Comparison of ENCODE assay signal across 13 cellular contexts in genomic region chr17:75723201-75723930, GRCh38. TPM values are rescaled to one million over a fixed set of nuclear protein-coding genes. Genes with fewer than 3 reads are reported as not detected.
DNase-seq lines count a peak whose midpoint lies in the region; ATAC-seq and TF ChIP-seq lines count a peak whose summit lies in the region.
"Had no signal": no experiment of that assay in that cellular context is flagged by ENCODE, and none has a peak within 500 bp of the region (broad histone marks: within the 10 kb centered on the region; RNA-seq: fewer than 3 reads in every experiment).

No MANE protein-coding gene starts in this region.

- H3K79me2 ChIP-seq in mammary epithelial cell (ENCODE audit: insufficient read depth, low read length) = peaks cover 74% of the 10 kb centered on the region

- WGBS in mammary epithelial cell (ENCODE audit: low coverage, missing lambda C conversion rate) = 11% methylated on average over 10 of the region's 16 CpGs

- H3K27ac ChIP-seq in mammary epithelial cell (ENCODE audit: insufficient read depth, low read depth, low read length) = peak overlapping the region; percentile 82
- H3K27ac ChIP-seq in temporal lobe (ENCODE audit: low read depth, low read length) = peak overlapping the region; percentile 24

- no peaks in the 10 kb centered on the region for H3K9me3 Mint-ChIP-seq in activated CD4-positive, alpha-beta T cell treated with anti-CD3 and anti-CD28 coated beads for 36 hours (ENCODE audit: low read depth)
- H3K9me3 Mint-ChIP-seq: activated T-helper 2 cell treated with anti-CD3 and anti-CD28 coated beads, Interferon-gamma antibody, Interleukin-2, Interleukin-4, amounts not matched to agents 10 μg/mL and 5 μg/mL and 100 μg/mL, durations not matched to agents 14 hours and 24 hours and 36 hours had no signal

- no peaks in the 10 kb centered on the region for H3K36me3 Mint-ChIP-seq in activated CD4-positive, alpha-beta T cell treated with anti-CD3 and anti-CD28 coated beads for 36 hours (ENCODE audit: low read depth)

- in situ Hi-C loops in mammary epithelial cell (cut with MboI; ENCODE audit: low sequenced_read_pairs in 2 of 2) = no loop called here

- peaks cover 5% of the 10 kb centered on the region for H3K4me1 Mint-ChIP-seq in activated CD4-positive, alpha-beta T cell treated with anti-CD3 and anti-CD28 coated beads for 36 hours

- TF ChIP-seq CTCF in mammary epithelial cell (conservative IDR thresholded peaks at IDR 0.05 in 1 of 2, IDR thresholded peaks at IDR 0.05 in 1 of 2; ENCODE audit: extremely low read depth in 1 of 2, insufficient read depth in 1 of 2, low read depth in 1 of 2, low read length in 2 of 2) = no peak

- CTCF ChIA-PET in mammary epithelial cell (lab: Charles Lee; ENCODE audit: low non-redundant PET) = interaction anchor here (0.7 kb wide), 1 partner anchor 44 kb away, joined by 3 read pairs; no protein-coding TSS in a partner anchor
- CTCF ChIA-PET in activated CD4-positive, alpha-beta T cell treated with anti-CD3 and anti-CD28 coated beads for 36 hours (lab: Charles Lee) = no interaction called here

- peak overlapping the region; percentile 72 to 98 (median 95) for H3K4me3 ChIP-seq in mammary epithelial cell (replicated peaks in 1 of 3; ENCODE audit: insufficient read depth in 1 of 3, low read depth in 2 of 3, low read length in 3 of 3)
- H3K4me3 ChIP-seq in MG63 = no peak overlapping the region
- H3K4me3 ChIP-seq: GM12878 had no signal

- dilution Hi-C loops in mammary epithelial cell (cut with HindIII; ENCODE audit: low sequenced_read_pairs) = loop anchor here (10.0 kb wide), 1 partner anchor 121 kb away; the partner anchor contains the start of gene UNC13D

- peaks cover 15% of the 10 kb centered on the region for H3K27me3 Mint-ChIP-seq in activated CD4-positive, alpha-beta T cell treated with anti-CD3 and anti-CD28 coated beads for 36 hours

- H3K36me3 ChIP-seq in mammary epithelial cell (ENCODE audit: insufficient read depth, low read length) = peaks cover 26% of the 10 kb centered on the region
- H3K36me3 ChIP-seq in MG63 = no peaks in the 10 kb centered on the region

- ATAC-seq in GM19397 (IDR thresholded peaks at IDR 0.05; ENCODE audit: unreplicated experiment) = no peak
- no peak for ATAC-seq in activated CD4-positive, alpha-beta T cell treated with anti-CD3 and anti-CD28 coated beads for 36 hours
- ATAC-seq: GM12878 had no signal

- no peaks in the 10 kb centered on the region for H3K27me3 ChIP-seq in mammary epithelial cell (ENCODE audit: insufficient read depth, low read length)
- H3K27me3 ChIP-seq in MG63 = peaks cover 20% of the 10 kb centered on the region

- no TSS peak for BruUV-seq in mammary epithelial cell (replicated peaks; lab: Mats Ljungman, UMichigan)

- intact Hi-C loops in mammary epithelial cell (cut with micrococcal nuclease) = loop anchor here (1.0 to 2.0 kb wide), 4 partner anchors 39 to 55 kb away; a partner anchor contains a TSS
- intact Hi-C loops in activated CD4-positive, alpha-beta T cell treated with anti-CD3 and anti-CD28 coated beads for 36 hours (cut with DNase I, micrococcal nuclease) = no loop called here

- H3K4me2 ChIP-seq in mammary epithelial cell (ENCODE audit: insufficient read depth, low read depth, low read length) = peak overlapping the region; percentile 93

- H3K9me3 ChIP-seq in mammary epithelial cell (replicated peaks; ENCODE audit: insufficient read depth, low read length) (no peaks in the 10 kb centered on the region), MG63 (no peaks in the 10 kb centered on the region)

- peak overlapping the region; percentile 92 for H3K9ac ChIP-seq in mammary epithelial cell (ENCODE audit: insufficient read depth, low read length)

- DNase-seq in NCI-H1417 (lab: John Stamatoyannopoulos, UW) = peak in 2 of 3 experiments; percentile 30 to 46
- DNase-seq in NCI-H1417 treated with DMSO at 0.1 percent for 48 hours (lab: John Stamatoyannopoulos, UW) = no peak
- peak; percentile 69 for DNase-seq in mammary epithelial cell
- peak; percentile 42 for DNase-seq in kidney tubule cell (ENCODE audit: low spot score)
- no peak for DNase-seq in activated CD4-positive, alpha-beta T cell treated with anti-CD3 and anti-CD28 coated beads for 36 hours
- no peak for DNase-seq in MG63
- DNase-seq: 8988T; activated CD4-positive, CD25-positive, alpha-beta regulatory T cell treated with anti-CD3 and anti-CD28 coated beads, Interleukin-2, amount 50 U/mL, for 72 hours; midbrain had no signal

- POLR2A ChIA-PET in activated CD4-positive, alpha-beta T cell treated with anti-CD3 and anti-CD28 coated beads for 36 hours (lab: Charles Lee) = no interaction called here

- H3K4me3 Mint-ChIP-seq in activated CD4-positive, alpha-beta T cell treated with anti-CD3 and anti-CD28 coated beads for 36 hours = no peak overlapping the region

- no peak overlapping the region for H3K27ac Mint-ChIP-seq in activated CD4-positive, alpha-beta T cell treated with anti-CD3 and anti-CD28 coated beads for 36 hours
- H3K27ac Mint-ChIP-seq: activated T-helper 2 cell treated with anti-CD3 and anti-CD28 coated beads, Interferon-gamma antibody, Interleukin-2, Interleukin-4, amounts not matched to agents 10 μg/mL and 5 μg/mL and 100 μg/mL, durations not matched to agents 14 hours and 24 hours and 36 hours had no signal

- peaks cover 25% of the 10 kb centered on the region for H3K4me1 ChIP-seq in mammary epithelial cell (ENCODE audit: insufficient read depth, low read length)

- peaks cover 8% of the 10 kb centered on the region for H4K20me1 ChIP-seq in mammary epithelial cell (ENCODE audit: insufficient read depth, low read length)

- no peak overlapping the region for H2AFZ ChIP-seq in mammary epithelial cell (ENCODE audit: low read depth, low read length)

RNA-seq across cellular contexts. Expression of gene ITGB4, which starts 2.1 kb away (rescaled TPM):
- total RNA-seq in mammary epithelial cell (1,000 to 10,000 TPM; 2,525 to 2,618 TPM), temporal lobe (3.7 TPM)
- polyA plus RNA-seq in mammary epithelial cell = 1,059 TPM
- polyA minus RNA-seq in mammary epithelial cell = 2,510 TPM
- total RNA-seq in activated CD4-positive, alpha-beta T cell treated with anti-CD3 and anti-CD28 coated beads for 36 hours = 1 to 10 TPM in 1 of 2 experiments, under 1 TPM in 1; 0.62 to 1.5 TPM
- not detected in 2 replicates for total RNA-seq in MG63 (2014; rRNA removed; shearing (Covaris generic); ENCODE audit: low replicate concordance)

RNA-seq across cellular contexts. Expression of gene GALK1, which starts 41.6 kb away (rescaled TPM):
- 1 to 10 TPM; 1.5 to 3.0 TPM for total RNA-seq in mammary epithelial cell
- 3.8 TPM for polyA plus RNA-seq in mammary epithelial cell
- not detected for polyA minus RNA-seq in mammary epithelial cell
- total RNA-seq in temporal lobe = 6.4 TPM
- total RNA-seq in activated CD4-positive, alpha-beta T cell treated with anti-CD3 and anti-CD28 coated beads for 36 hours = 10 to 100 TPM; 50.3 to 63.2 TPM
- 30.4 and 51.1 TPM in 2 replicates for total RNA-seq in MG63 (2014; rRNA removed; shearing (Covaris generic); ENCODE audit: low replicate concordance)

RNA-seq across cellular contexts. Expression of gene SAP30BP, which starts 56.2 kb away (rescaled TPM):
- 100 to 1,000 TPM in 1 of 2 donors, 10 to 100 TPM in 1; 49.0 to 105 TPM for total RNA-seq in mammary epithelial cell
- 85.8 TPM for polyA plus RNA-seq in mammary epithelial cell
- polyA minus RNA-seq in mammary epithelial cell = 78.9 TPM
- 36.1 TPM for total RNA-seq in temporal lobe
- 10 to 100 TPM; 87.8 to 100.0 TPM for total RNA-seq in activated CD4-positive, alpha-beta T cell treated with anti-CD3 and anti-CD28 coated beads for 36 hours
- total RNA-seq in MG63 (2014; rRNA removed; shearing (Covaris generic); ENCODE audit: low replicate concordance) = 105 and 108 TPM in 2 replicates

RNA-seq across cellular contexts. Expression of gene RECQL5, which starts 56.4 kb away (rescaled TPM):
- total RNA-seq in mammary epithelial cell (10 to 100 TPM; 25.3 to 34.8 TPM), temporal lobe (6.6 TPM)
- 14.5 TPM for polyA plus RNA-seq in mammary epithelial cell
- polyA minus RNA-seq in mammary epithelial cell = 27.2 TPM
- 10 to 100 TPM; 36.4 to 40.5 TPM for total RNA-seq in activated CD4-positive, alpha-beta T cell treated with anti-CD3 and anti-CD28 coated beads for 36 hours
- total RNA-seq in MG63 (2014; rRNA removed; shearing (Covaris generic); ENCODE audit: low replicate concordance) = 16.8 and 23.0 TPM in 2 replicates

Comparison
In these comparisons a context has a peak if more than half of its experiments do, and no peak if none do; other contexts are left out.
1. DNase-seq: peak in NCI-H1417 (2 of 3), mammary epithelial cell (single experiment) and kidney tubule cell (single experiment); none in NCI-H1417 treated with DMSO at 0.1 percent for 48 hours (single experiment), activated CD4-positive, alpha-beta T cell treated with anti-CD3 and anti-CD28 coated beads for 36 hours (single experiment) and MG63 (single experiment).
2. RNA of gene ITGB4, which starts 2.1 kb away (total RNA-seq): 2,525 to 2,618 TPM in mammary epithelial cell; 3.7 TPM in temporal lobe (single experiment), 0.62 to 1.5 TPM in activated CD4-positive, alpha-beta T cell treated with anti-CD3 and anti-CD28 coated beads for 36 hours and not detected in MG63; every median in the first group is over 100 times any median in the second.